Comparison of ENCODE assay signal across 35 cellular contexts in the genomic region with DNA sequence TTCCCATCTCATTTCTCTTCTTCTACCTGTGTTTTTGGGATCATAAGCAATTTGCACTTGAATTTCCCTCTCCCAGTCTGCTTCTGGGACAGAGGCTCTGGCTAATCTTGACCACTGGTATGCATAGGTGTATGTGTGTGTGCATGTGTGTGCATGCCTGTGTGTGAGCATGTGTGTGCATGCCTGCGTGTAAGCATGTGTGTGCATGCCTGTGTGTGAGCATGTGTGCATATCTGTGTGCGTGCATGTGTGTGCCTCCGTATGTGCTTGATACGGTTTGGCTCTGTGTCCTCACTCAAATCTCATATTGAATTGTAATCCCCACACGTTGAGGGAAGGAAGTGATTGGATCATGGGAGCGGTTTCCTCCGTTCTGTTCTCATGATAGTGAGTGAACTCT.
"Had no signal": no experiment of that assay in that cellular context is flagged by ENCODE, and none has a peak within 500 bp of the region (broad histone marks: within the 10 kb centered on the region; RNA-seq: fewer than 3 reads in every experiment).

No MANE protein-coding gene starts in this region.

- H3K4me1 Mint-ChIP-seq: activated CD4-positive, alpha-beta T cell treated with anti-CD3 and anti-CD28 coated beads for 36 hours; activated CD4-positive, alpha-beta T cell treated with anti-CD3 and anti-CD28 coated beads, Interleukin-2, amount 10 ng/mL, durations not matched to agents 7 days and 5 days; activated CD8-positive, alpha-beta memory T cell treated with anti-CD3 and anti-CD28 coated beads, Interleukin-2, amount 10 ng/mL, durations not matched to agents 7 days and 5 days; activated naive CD4-positive, alpha-beta T cell treated with anti-CD3 and anti-CD28 coated beads, Interleukin-2, amount 50 U/mL, for 24 hours; activated naive CD8-positive, alpha-beta T cell treated with anti-CD3 and anti-CD28 coated beads for 36 hours; activated naive CD8-positive, alpha-beta T cell treated with anti-CD3 and anti-CD28 coated beads, Interleukin-2, amount 50 U/mL, for 24 hours; brain had no signal

- H3K4me1 ChIP-seq: adrenal gland, breast epithelium, colonic mucosa, esophagus squamous epithelium, gastroesophageal sphincter had no signal

- H3K27ac ChIP-seq: adrenal gland, breast epithelium, cardiac muscle cell, colonic mucosa, epithelial cell of prostate, esophagus squamous epithelium, gastroesophageal sphincter had no signal

- H3K36me3 Mint-ChIP-seq: activated CD8-positive, alpha-beta memory T cell treated with anti-CD3 and anti-CD28 coated beads, Interleukin-2, amount 10 ng/mL, durations not matched to agents 7 days and 5 days; activated naive CD4-positive, alpha-beta T cell treated with anti-CD3 and anti-CD28 coated beads, Interleukin-2, amount 50 U/mL, for 24 hours; activated naive CD8-positive, alpha-beta T cell treated with anti-CD3 and anti-CD28 coated beads for 36 hours; brain had no signal

- ATAC-seq: activated CD4-positive, alpha-beta T cell treated with anti-CD3 and anti-CD28 coated beads for 36 hours; activated CD8-positive, alpha-beta memory T cell treated with anti-CD3 and anti-CD28 coated beads, Interleukin-2, amount 10 ng/mL, durations not matched to agents 7 days and 5 days; activated CD8-positive, alpha-beta T cell treated with anti-CD3 and anti-CD28 coated beads, Interleukin-2, amount 10 ng/mL, durations not matched to agents 7 days and 5 days; activated naive CD8-positive, alpha-beta T cell treated with anti-CD3 and anti-CD28 coated beads, Interleukin-2, amount 50 U/mL, for 24 hours; gastroesophageal sphincter had no signal

- FAIRE-seq: endometrium, endothelial cell of umbilical vein had no signal

- H3K27me3 Mint-ChIP-seq: activated CD4-positive, alpha-beta T cell treated with anti-CD3 and anti-CD28 coated beads for 36 hours; activated CD4-positive, alpha-beta T cell treated with anti-CD3 and anti-CD28 coated beads, Interleukin-2, amount 10 ng/mL, durations not matched to agents 7 days and 5 days; activated CD8-positive, alpha-beta memory T cell treated with anti-CD3 and anti-CD28 coated beads, Interleukin-2, amount 10 ng/mL, durations not matched to agents 7 days and 5 days; activated naive CD4-positive, alpha-beta T cell treated with anti-CD3 and anti-CD28 coated beads, Interleukin-2, amount 50 U/mL, for 24 hours; activated naive CD8-positive, alpha-beta T cell treated with anti-CD3 and anti-CD28 coated beads for 36 hours had no signal

- H3K36me3 ChIP-seq: adrenal gland, breast epithelium, cardiac muscle cell, colonic mucosa, esophagus squamous epithelium, gastroesophageal sphincter had no signal

- H3K27ac Mint-ChIP-seq: activated CD4-positive, alpha-beta T cell treated with anti-CD3 and anti-CD28 coated beads for 36 hours; activated CD4-positive, alpha-beta T cell treated with anti-CD3 and anti-CD28 coated beads, Interleukin-2, amount 10 ng/mL, durations not matched to agents 7 days and 5 days; activated CD8-positive, alpha-beta memory T cell treated with anti-CD3 and anti-CD28 coated beads, Interleukin-2, amount 10 ng/mL, durations not matched to agents 7 days and 5 days; activated CD8-positive, alpha-beta T cell treated with anti-CD3 and anti-CD28 coated beads, Interleukin-2, amount 10 ng/mL, durations not matched to agents 7 days and 5 days; activated naive CD4-positive, alpha-beta T cell treated with anti-CD3 and anti-CD28 coated beads for 36 hours; activated naive CD4-positive, alpha-beta T cell treated with anti-CD3 and anti-CD28 coated beads, Interleukin-2, amount 50 U/mL, for 24 hours; activated naive CD8-positive, alpha-beta T cell treated with anti-CD3 and anti-CD28 coated beads for 36 hours; activated naive CD8-positive, alpha-beta T cell treated with anti-CD3 and anti-CD28 coated beads, Interleukin-2, amount 50 U/mL, for 24 hours; activated T-helper 1 cell treated with anti-CD3 and anti-CD28 coated beads, Interleukin-12 subunit alpha, Interleukin-12 subunit beta, Interleukin-2, Interleukin-4 antibody, amounts not matched to agents 30 ng/mL and 10 ng/mL and 1 ng/mL, durations not matched to agents 14 hours and 24 hours and 36 hours; activated T-helper 2 cell treated with anti-CD3 and anti-CD28 coated beads, Interferon-gamma antibody, Interleukin-2, Interleukin-4, amounts not matched to agents 10 μg/mL and 5 μg/mL and 100 μg/mL, durations not matched to agents 14 hours and 24 hours and 36 hours; brain had no signal

- H3K9me3 Mint-ChIP-seq: activated CD4-positive, alpha-beta T cell treated with anti-CD3 and anti-CD28 coated beads, Interleukin-2, amount 10 ng/mL, durations not matched to agents 7 days and 5 days; activated naive CD4-positive, alpha-beta T cell treated with anti-CD3 and anti-CD28 coated beads for 36 hours; activated naive CD4-positive, alpha-beta T cell treated with anti-CD3 and anti-CD28 coated beads, Interleukin-2, amount 50 U/mL, for 24 hours; activated naive CD8-positive, alpha-beta T cell treated with anti-CD3 and anti-CD28 coated beads for 36 hours; activated naive CD8-positive, alpha-beta T cell treated with anti-CD3 and anti-CD28 coated beads, Interleukin-2, amount 50 U/mL, for 24 hours; activated T-helper 1 cell treated with anti-CD3 and anti-CD28 coated beads, Interleukin-12 subunit alpha, Interleukin-12 subunit beta, Interleukin-2, Interleukin-4 antibody, amounts not matched to agents 30 ng/mL and 10 ng/mL and 1 ng/mL, durations not matched to agents 14 hours and 24 hours and 36 hours; activated T-helper 2 cell treated with anti-CD3 and anti-CD28 coated beads, Interferon-gamma antibody, Interleukin-2, Interleukin-4, amounts not matched to agents 10 μg/mL and 5 μg/mL and 100 μg/mL, durations not matched to agents 14 hours and 24 hours and 36 hours had no signal

- DNase-seq: activated CD4-positive, alpha-beta T cell treated with anti-CD3 and anti-CD28 coated beads for 36 hours; activated CD4-positive, alpha-beta T cell treated with anti-CD3 and anti-CD28 coated beads, Interleukin-2, amount 10 ng/mL, durations not matched to agents 7 days and 5 days; activated CD4-positive, alpha-beta T cell treated with anti-CD3 and anti-CD28 coated beads, Interleukin-2, amount 50 U/mL, for 48 hours; activated CD4-positive, CD25-positive, alpha-beta regulatory T cell; activated CD4-positive, CD25-positive, alpha-beta regulatory T cell treated with anti-CD3 and anti-CD28 coated beads, Interleukin-2, amount 50 U/mL, for 72 hours; activated CD8-positive, alpha-beta memory T cell treated with anti-CD3 and anti-CD28 coated beads, Interleukin-2, amount 10 ng/mL, durations not matched to agents 7 days and 5 days; activated CD8-positive, alpha-beta memory T cell treated with anti-CD3 and anti-CD28 coated beads, Interleukin-2, amount 50 U/mL, for 4 hours; activated CD8-positive, alpha-beta T cell treated with anti-CD3 and anti-CD28 coated beads, Interleukin-2, amount 10 ng/mL, durations not matched to agents 7 days and 5 days; activated effector memory CD4-positive, alpha-beta T cell treated with anti-CD3 and anti-CD28 coated beads, Interleukin-2, amount 50 U/mL, for 16 hours; activated naive CD4-positive, alpha-beta T cell treated with anti-CD3 and anti-CD28 coated beads for 36 hours; activated naive CD8-positive, alpha-beta T cell treated with anti-CD3 and anti-CD28 coated beads for 36 hours; activated naive CD8-positive, alpha-beta T cell treated with anti-CD3 and anti-CD28 coated beads, Interleukin-2, amount 50 U/mL, for 24 hours; activated T-cell treated with anti-CD3 and anti-CD28 coated beads, Interleukin-2, amount 50 U/mL, for 1 hour; activated T-cell treated with anti-CD3 and anti-CD28 coated beads, Interleukin-2, amount 50 U/mL, for 48 hours; adrenal gland; amygdala; aorta; central memory CD4-positive, alpha-beta T cell; cerebellar nuclear complex; colonic mucosa; effector CD8-positive, alpha-beta T cell; esophagus squamous epithelium; foreskin melanocyte; head of caudate nucleus; T-helper 2 cell had no signal

- H3K27me3 ChIP-seq: adrenal gland, breast epithelium, cardiac muscle cell, colonic mucosa, gastroesophageal sphincter had no signal

- H3K4me3 ChIP-seq: adrenal gland, breast epithelium, cardiac muscle cell, colonic mucosa, esophagus squamous epithelium, gastroesophageal sphincter had no signal

- H3K4me3 Mint-ChIP-seq: activated CD4-positive, alpha-beta T cell treated with anti-CD3 and anti-CD28 coated beads for 36 hours; activated CD4-positive, alpha-beta T cell treated with anti-CD3 and anti-CD28 coated beads, Interleukin-2, amount 10 ng/mL, durations not matched to agents 7 days and 5 days; activated CD8-positive, alpha-beta memory T cell treated with anti-CD3 and anti-CD28 coated beads, Interleukin-2, amount 10 ng/mL, durations not matched to agents 7 days and 5 days; activated CD8-positive, alpha-beta T cell treated with anti-CD3 and anti-CD28 coated beads, Interleukin-2, amount 10 ng/mL, durations not matched to agents 7 days and 5 days; activated naive CD4-positive, alpha-beta T cell treated with anti-CD3 and anti-CD28 coated beads for 36 hours; activated naive CD4-positive, alpha-beta T cell treated with anti-CD3 and anti-CD28 coated beads, Interleukin-2, amount 50 U/mL, for 24 hours; activated naive CD8-positive, alpha-beta T cell treated with anti-CD3 and anti-CD28 coated beads for 36 hours; activated naive CD8-positive, alpha-beta T cell treated with anti-CD3 and anti-CD28 coated beads, Interleukin-2, amount 50 U/mL, for 24 hours; activated T-helper 1 cell treated with anti-CD3 and anti-CD28 coated beads, Interleukin-12 subunit alpha, Interleukin-12 subunit beta, Interleukin-2, Interleukin-4 antibody, amounts not matched to agents 30 ng/mL and 10 ng/mL and 1 ng/mL, durations not matched to agents 14 hours and 24 hours and 36 hours; brain had no signal

- H3K9me3 ChIP-seq: adrenal gland, breast epithelium, colonic mucosa, esophagus squamous epithelium, gastroesophageal sphincter had no signal
